Comparison of ENCODE assay signal across 8 cellular contexts in the genomic region with DNA sequence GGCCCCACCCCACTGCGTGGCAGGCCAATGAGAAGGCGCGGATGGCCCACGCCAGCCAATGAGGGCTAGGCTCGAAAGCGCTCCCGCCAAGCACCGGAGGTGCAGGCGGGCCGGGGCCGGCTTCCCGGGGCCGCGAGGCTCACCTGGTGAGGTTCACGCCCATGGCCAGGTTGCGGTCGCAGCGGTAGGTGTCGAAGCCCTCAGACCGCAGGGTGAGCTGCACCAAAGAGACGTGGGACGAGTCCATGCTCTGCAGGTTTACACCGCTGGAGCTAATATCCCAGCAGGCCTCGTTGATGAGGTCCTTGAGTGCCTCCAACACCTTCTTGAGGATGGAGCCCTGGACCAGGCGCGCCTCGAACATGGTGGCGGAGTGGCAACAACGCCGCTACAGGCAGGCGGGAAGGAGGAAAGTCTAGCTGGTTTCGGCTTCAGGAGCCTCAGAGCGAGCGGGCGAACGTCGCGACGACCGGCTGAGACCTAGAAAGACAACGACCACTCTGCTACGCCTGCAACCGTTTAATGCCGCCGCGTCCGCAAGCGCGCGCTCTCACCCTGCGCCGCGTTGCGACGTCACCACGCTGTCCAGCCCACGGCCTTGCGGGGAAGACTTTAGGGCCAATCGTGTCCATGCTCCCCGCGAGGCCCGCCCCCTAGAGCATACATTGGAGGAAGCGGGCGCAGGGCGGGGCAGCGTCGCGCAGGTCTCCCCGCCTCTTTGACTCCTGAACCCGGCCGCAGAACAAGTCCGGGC. TPM values are rescaled to one million over a fixed set of nuclear protein-coding genes. Genes with fewer than 3 reads are reported as not detected.
DNase-seq lines count a peak whose midpoint lies in the region; ATAC-seq, FAIRE-seq and TF ChIP-seq lines count a peak whose summit lies in the region.

A gene (minus strand): TSS at position 524 of the 754 bp plus-strand sequence. CDS start 160 bp downstream, at position 364.

- TF ChIP-seq CTCF in BE2C (IDR thresholded peaks at IDR 0.05; ENCODE audit: low read depth, low read length): no peak

- peaks cover 3% of the 10 kb centered on the region; the same call in 1 of the 2 replicates for H3K4me1 ChIP-seq in BE2C

- peaks cover 45% of the 10 kb centered on the region for H3K36me3 ChIP-seq in BE2C

- H3K4me3 ChIP-seq in BE2C (ENCODE audit: low read depth, low read length): peak within 1 kb of the TSS; percentile 93

- H3K9me3 ChIP-seq in BE2C: no peaks in the 10 kb centered on the region

- DNase-seq in BE2C (peak; percentile 98), GM19240 (ENCODE audit: insufficient read length, low spot score) (peak; percentile 71), NCI-H526 (lab: John Stamatoyannopoulos, UW) (peak; percentile 99 to 100), kidney tubule cell (ENCODE audit: low spot score) (peak; percentile 98)
- peak; percentile 99 for DNase-seq in activated CD4-positive, alpha-beta T cell treated with anti-CD3 and anti-CD28 coated beads for 48 hours
- peak; percentile 84 to 99 (median 92) for DNase-seq in stimulated activated CD4-positive, alpha-beta T cell treated with anti-CD3 and anti-CD28 coated beads, Interleukin-1b, Interleukin-23, amount 100 ng/mL, for 24 hours (ENCODE audit: low read depth in 4 of 4, low spot score in 1 of 4)

- ATAC-seq in HG03460 (IDR thresholded peaks at IDR 0.05; ENCODE audit: unreplicated experiment): peak; percentile 92

- FAIRE-seq in colon (lab: Jason Lieb, UNC): peak; percentile 47

- no peaks in the 10 kb centered on the region for H3K27me3 ChIP-seq in BE2C

RNA-seq across cellular contexts. Expression of the gene that starts here (rescaled TPM):
- 74.6 TPM for polyA plus RNA-seq in BE2C (2012; ENCODE audit: insufficient read depth, insufficient read length, low read depth)

Comparison
In these comparisons a context has a peak if more than half of its experiments do, and no peak if none do; other contexts are left out.
1. Peak in every context shown above with its lines: DNase-seq, ATAC-seq and H3K4me3 ChIP-seq.